ENCODE assay signal across 8 cellular contexts in genomic region chr1:213446496-213446895, GRCh38.
"Had no signal": no experiment of that assay in that cellular context is flagged by ENCODE, and none has a peak within 500 bp of the region (broad histone marks: within the 10 kb centered on the region; RNA-seq: fewer than 3 reads in every experiment).

No MANE protein-coding gene starts in this region.

- ATAC-seq: HCT116, K562 had no signal

- H3K4me1 ChIP-seq: HAP-1 had no signal

- H3K4me3 ChIP-seq: GM23248, HAP-1, K562 had no signal

- H3K9me3 ChIP-seq: HAP-1 had no signal

- H3K36me3 ChIP-seq: HAP-1 had no signal

- H3K27ac ChIP-seq: GM23248 had no signal

- DNase-seq: GM23248, GOT3, H7, HFFc6, IMR-90 had no signal
